13 cellular contexts compared by ENCODE assay signal in the genomic region with DNA sequence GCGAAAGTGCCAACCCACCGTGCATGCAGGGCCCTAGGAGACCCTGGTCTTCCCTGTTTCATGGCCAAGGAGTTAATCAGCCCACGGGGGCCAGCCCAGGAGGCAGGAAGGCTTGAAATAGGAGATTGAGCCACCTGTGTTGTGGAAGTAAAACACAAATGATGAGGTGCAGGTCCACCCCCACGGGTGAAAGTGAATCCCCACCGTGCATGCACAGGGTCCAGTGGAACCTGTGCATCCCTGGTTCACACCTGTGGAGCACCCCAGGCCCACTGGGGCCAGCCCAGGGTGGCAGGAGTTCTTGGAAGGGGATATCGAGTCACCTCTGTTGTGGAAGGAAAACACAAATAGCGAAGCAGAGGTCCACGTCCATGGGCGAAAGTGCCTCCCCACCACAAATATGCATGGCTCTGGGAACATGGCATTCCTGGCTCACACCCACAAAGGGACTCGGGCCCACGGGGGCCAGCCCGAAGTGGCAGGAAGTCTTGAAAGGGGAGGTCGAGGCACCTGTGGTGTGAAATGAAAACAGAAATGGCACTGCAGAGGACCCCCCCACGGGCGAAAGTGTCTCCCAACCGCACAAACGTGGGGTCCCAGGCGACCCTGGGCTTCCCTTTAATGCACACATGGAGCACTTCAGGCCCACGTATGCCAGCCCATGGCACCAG.
DNase-seq lines count a peak whose midpoint lies in the region; ATAC-seq and TF ChIP-seq lines count a peak whose summit lies in the region.
"Had no signal": no experiment of that assay in that cellular context is flagged by ENCODE, and none has a peak within 500 bp of the region (broad histone marks: within the 10 kb centered on the region; RNA-seq: fewer than 3 reads in every experiment).

No MANE protein-coding gene starts in this region.

- H3K4me2 ChIP-seq in hepatocyte = no peak overlapping the region

- no peaks in the 10 kb centered on the region for H3K36me3 ChIP-seq in hepatocyte (replicated peaks; ENCODE audit: insufficient read depth, low read depth)

- H3K27me3 ChIP-seq in hepatocyte = no peaks in the 10 kb centered on the region

- CTCF ChIA-PET in activated CD8-positive, alpha-beta memory T cell treated with anti-CD3 and anti-CD28 coated beads, Interleukin-2, amount 10 ng/mL, durations not matched to agents 7 days and 5 days (lab: Charles Lee) = no interaction called here

- H3K27ac ChIP-seq in hepatocyte = no peak overlapping the region

- TF ChIP-seq CTCF in GM20000 (IDR thresholded peaks at IDR 0.05; ENCODE audit: extremely low read depth, missing control alignments) = no peak
- TF ChIP-seq CTCF in hepatocyte (IDR thresholded peaks at IDR 0.05; ENCODE audit: poor library complexity) = no peak

- peaks cover 4% of the 10 kb centered on the region for H3K9me3 ChIP-seq in hepatocyte (ENCODE audit: low read depth)

- no peaks in the 10 kb centered on the region for H4K20me1 ChIP-seq in hepatocyte (ENCODE audit: insufficient read depth, poor library complexity, severe bottlenecking)

- H3K4me1 Mint-ChIP-seq in activated CD8-positive, alpha-beta memory T cell treated with anti-CD3 and anti-CD28 coated beads, Interleukin-2, amount 10 ng/mL, durations not matched to agents 7 days and 5 days = no peaks in the 10 kb centered on the region
- H3K4me1 Mint-ChIP-seq: activated naive CD4-positive, alpha-beta T cell treated with anti-CD3 and anti-CD28 coated beads, Interleukin-2, amount 50 U/mL, for 24 hours had no signal

- no peaks in the 10 kb centered on the region for H3K4me1 ChIP-seq in hepatocyte (ENCODE audit: insufficient read depth)

- no peaks in the 10 kb centered on the region for H3K9me2 ChIP-seq in hepatocyte (replicated peaks; ENCODE audit: insufficient read depth)

- 62% methylated on average over 19 of the region's 19 CpGs for WGBS in hepatocyte (ENCODE audit: low lambda C conversion rate, missing lambda C conversion rate)

- no peaks in the 10 kb centered on the region for H3K27me3 Mint-ChIP-seq in activated CD8-positive, alpha-beta memory T cell treated with anti-CD3 and anti-CD28 coated beads, Interleukin-2, amount 10 ng/mL, durations not matched to agents 7 days and 5 days
- H3K27me3 Mint-ChIP-seq: activated naive CD4-positive, alpha-beta T cell treated with anti-CD3 and anti-CD28 coated beads, Interleukin-2, amount 50 U/mL, for 24 hours; naive thymus-derived CD4-positive, alpha-beta T cell had no signal

- no peak overlapping the region for H3K4me3 ChIP-seq in hepatocyte

- no peak overlapping the region for H2AFZ ChIP-seq in hepatocyte

- H3K36me3 Mint-ChIP-seq in activated CD8-positive, alpha-beta memory T cell treated with anti-CD3 and anti-CD28 coated beads, Interleukin-2, amount 10 ng/mL, durations not matched to agents 7 days and 5 days = peaks cover 3% of the 10 kb centered on the region

- no peak for ATAC-seq in activated CD8-positive, alpha-beta memory T cell treated with anti-CD3 and anti-CD28 coated beads, Interleukin-2, amount 10 ng/mL, durations not matched to agents 7 days and 5 days
- no peak for ATAC-seq in GM21390 (IDR thresholded peaks at IDR 0.05; ENCODE audit: unreplicated experiment)
- ATAC-seq: naive thymus-derived CD4-positive, alpha-beta T cell had no signal

- peaks cover 20% of the 10 kb centered on the region for H3K9me3 Mint-ChIP-seq in activated CD8-positive, alpha-beta memory T cell treated with anti-CD3 and anti-CD28 coated beads, Interleukin-2, amount 10 ng/mL, durations not matched to agents 7 days and 5 days (ENCODE audit: low read depth)

- no peak overlapping the region for H3K4me3 Mint-ChIP-seq in activated CD8-positive, alpha-beta memory T cell treated with anti-CD3 and anti-CD28 coated beads, Interleukin-2, amount 10 ng/mL, durations not matched to agents 7 days and 5 days
- H3K4me3 Mint-ChIP-seq: activated naive CD4-positive, alpha-beta T cell treated with anti-CD3 and anti-CD28 coated beads, Interleukin-2, amount 50 U/mL, for 24 hours; naive thymus-derived CD4-positive, alpha-beta T cell had no signal

- no peaks in the 10 kb centered on the region for H3K79me2 ChIP-seq in hepatocyte

- no peak overlapping the region for H3K27ac Mint-ChIP-seq in activated CD8-positive, alpha-beta memory T cell treated with anti-CD3 and anti-CD28 coated beads, Interleukin-2, amount 10 ng/mL, durations not matched to agents 7 days and 5 days
- H3K27ac Mint-ChIP-seq: activated naive CD4-positive, alpha-beta T cell treated with anti-CD3 and anti-CD28 coated beads, Interleukin-2, amount 50 U/mL, for 24 hours; naive thymus-derived CD4-positive, alpha-beta T cell had no signal

- peak; percentile 0 for DNase-seq in GM20000 (ENCODE audit: low spot score)
- DNase-seq in activated CD8-positive, alpha-beta memory T cell treated with anti-CD3 and anti-CD28 coated beads, Interleukin-2, amount 10 ng/mL, durations not matched to agents 7 days and 5 days = peak; percentile 15
- DNase-seq in hepatocyte (ENCODE audit: low spot score) = peak; percentile 1
- DNase-seq in stimulated activated CD8-positive, alpha-beta memory T cell treated with anti-CD3 and anti-CD28 coated beads, Interleukin-4, amount 100 ng/mL, for 48 hours = peak; percentile 8
- no peak for DNase-seq in NCI-H187 (lab: John Stamatoyannopoulos, UW)
- DNase-seq in HK-2 (ENCODE audit: unreplicated experiment) = no peak
- no peak for DNase-seq in SHP77 treated with DMSO at 0.1 percent for 48 hours (lab: John Stamatoyannopoulos, UW)
- DNase-seq: activated CD4-positive, CD25-positive, alpha-beta regulatory T cell; Karpas-422; NCI-H2107 had no signal

Comparison
In these comparisons a context has a peak if more than half of its experiments do, and no peak if none do; other contexts are left out.
1. DNase-seq: peak in GM20000 (single experiment), activated CD8-positive, alpha-beta memory T cell treated with anti-CD3 and anti-CD28 coated beads, Interleukin-2, amount 10 ng/mL, durations not matched to agents 7 days and 5 days (single experiment), hepatocyte (single experiment) and stimulated activated CD8-positive, alpha-beta memory T cell treated with anti-CD3 and anti-CD28 coated beads, Interleukin-4, amount 100 ng/mL, for 48 hours (single experiment); none in NCI-H187 (0 of 2), HK-2 (single experiment) and SHP77 treated with DMSO at 0.1 percent for 48 hours (single experiment).